Comparison of ENCODE assay signal across 1 cellular context in genomic region chr6:79672631-79673065, GRCh38.
TF ChIP-seq lines count a peak whose summit lies in the region.

No MANE protein-coding gene starts in this region.

TF ChIP-seq in HepG2, 621 proteins besides CTCF, POLR2A, EP300 and RAD21 (continued from another document and continues in another):
- TF ChIP-seq ARID5B (CRISPR knock-in tag; IDR thresholded peaks at IDR 0.05): peak; percentile 53
- no peak for TF ChIP-seq MEF2D (CRISPR knock-in tag; IDR thresholded peaks at IDR 0.05)
- TF ChIP-seq BRCA1 (CRISPR knock-in tag; IDR thresholded peaks at IDR 0.05): no peak
- TF ChIP-seq ZNF34 (CRISPR knock-in tag; IDR thresholded peaks at IDR 0.05; ENCODE audit: borderline replicate concordance): no peak
- no peak for TF ChIP-seq LBX2 (CRISPR knock-in tag; IDR thresholded peaks at IDR 0.05; ENCODE audit: borderline replicate concordance)
- no peak for TF ChIP-seq ZNF597 (CRISPR knock-in tag; IDR thresholded peaks at IDR 0.05)
- no peak for TF ChIP-seq ZBED4 (CRISPR knock-in tag; IDR thresholded peaks at IDR 0.05; ENCODE audit: borderline replicate concordance)
- TF ChIP-seq MYNN (CRISPR knock-in tag; IDR thresholded peaks at IDR 0.05; ENCODE audit: low read depth): no peak
- TF ChIP-seq MYPOP (CRISPR knock-in tag; IDR thresholded peaks at IDR 0.05): no peak
- TF ChIP-seq SNAPC2 (CRISPR knock-in tag; IDR thresholded peaks at IDR 0.05): no peak
- TF ChIP-seq CHCHD3 (CRISPR knock-in tag; IDR thresholded peaks at IDR 0.05): no peak
- no peak for TF ChIP-seq ZBTB26 (CRISPR knock-in tag; IDR thresholded peaks at IDR 0.05; ENCODE audit: borderline replicate concordance)
- TF ChIP-seq PRDM15 (CRISPR knock-in tag; IDR thresholded peaks at IDR 0.05): no peak
- TF ChIP-seq ZXDC (CRISPR knock-in tag; IDR thresholded peaks at IDR 0.05): no peak
- no peak for TF ChIP-seq HES4 (CRISPR knock-in tag; IDR thresholded peaks at IDR 0.05; ENCODE audit: borderline replicate concordance)
- TF ChIP-seq SAP130 (CRISPR knock-in tag; IDR thresholded peaks at IDR 0.05; ENCODE audit: low read depth): 0 out of 2 replicates have a peak, but pooled peaks have one; percentile 27
- no peak for TF ChIP-seq GTF3A (CRISPR knock-in tag; conservative IDR thresholded peaks at IDR 0.05)
- no peak for TF ChIP-seq HIVEP1 (CRISPR knock-in tag; IDR thresholded peaks at IDR 0.05)
- no peak for TF ChIP-seq ZNF20 (CRISPR knock-in tag; IDR thresholded peaks at IDR 0.05)
- no peak for TF ChIP-seq ZBTB14 (CRISPR knock-in tag; IDR thresholded peaks at IDR 0.05)
- TF ChIP-seq NFIC (IDR thresholded peaks at IDR 0.05; ENCODE audit: low read length): no peak
- TF ChIP-seq NAIF1 (CRISPR knock-in tag; IDR thresholded peaks at IDR 0.05; ENCODE audit: borderline replicate concordance): no peak
- no peak for TF ChIP-seq IRF1 (CRISPR knock-in tag; IDR thresholded peaks at IDR 0.05; ENCODE audit: low read depth)
- no peak for TF ChIP-seq PBX2 (CRISPR knock-in tag; IDR thresholded peaks at IDR 0.05)
- no peak for TF ChIP-seq ZSCAN31 (CRISPR knock-in tag; IDR thresholded peaks at IDR 0.05; ENCODE audit: low read depth)
- peak; percentile 68 for TF ChIP-seq HNF4A (CRISPR knock-in tag; IDR thresholded peaks at IDR 0.05)
- no peak for TF ChIP-seq SNRNP70 (IDR thresholded peaks at IDR 0.05; ENCODE audit: low read depth, low read length)
- no peak for TF ChIP-seq ZNF570 (CRISPR knock-in tag; IDR thresholded peaks at IDR 0.05; ENCODE audit: borderline replicate concordance)
- no peak for TF ChIP-seq HMG20B (CRISPR knock-in tag; conservative IDR thresholded peaks at IDR 0.05)
- no peak for TF ChIP-seq FOXK1 (CRISPR knock-in tag; IDR thresholded peaks at IDR 0.05; ENCODE audit: borderline replicate concordance, low read depth)
